Comparison of ENCODE assay signal across 15 cellular contexts in the genomic region with DNA sequence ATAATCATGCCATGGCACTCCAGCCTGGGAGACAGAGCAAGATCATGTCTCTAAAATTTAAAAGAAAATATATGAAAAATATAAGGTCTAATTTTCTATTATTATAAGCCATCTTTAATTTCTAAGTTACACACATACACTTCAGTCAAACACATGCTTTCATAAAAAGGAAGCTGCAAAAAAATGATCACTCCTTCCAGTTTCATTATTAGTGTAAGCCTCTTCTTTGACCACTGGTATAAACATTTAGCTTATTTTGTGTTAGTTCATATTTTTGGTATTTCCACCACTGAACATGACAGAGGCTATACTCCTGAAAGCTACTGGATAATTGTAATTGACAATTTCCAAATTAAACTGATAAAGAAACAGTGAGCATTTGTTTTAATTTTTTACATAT.
DNase-seq lines count a peak whose midpoint lies in the region; ATAC-seq and TF ChIP-seq lines count a peak whose summit lies in the region.
"Had no signal": no experiment of that assay in that cellular context is flagged by ENCODE, and none has a peak within 500 bp of the region (broad histone marks: within the 10 kb centered on the region; RNA-seq: fewer than 3 reads in every experiment).

No MANE protein-coding gene starts in this region.

- intact Hi-C loops in cardiac septum (cut with DNase I): no loop called here

- ATAC-seq in GM19324 (IDR thresholded peaks at IDR 0.05; ENCODE audit: low FRiP score, unreplicated experiment) (peak; percentile 68), HG02759 (IDR thresholded peaks at IDR 0.05; ENCODE audit: unreplicated experiment) (peak; percentile 61), HG03457 (IDR thresholded peaks at IDR 0.05; ENCODE audit: unreplicated experiment) (peak; percentile 62)
- ATAC-seq: foreskin keratinocyte, upper lobe of right lung had no signal

- no peak for TF ChIP-seq CTCF in GM10248 (IDR thresholded peaks at IDR 0.05; ENCODE audit: control extremely low read depth, extremely low read depth, low read depth, missing control alignments)

- CTCF ChIA-PET in GM10248 (lab: Yijun Ruan, JAX): interaction anchor here (1.5 to 1.7 kb wide), 2 partner anchors 17 to 36 kb away, joined by 4 to 6 read pairs; no protein-coding TSS in a partner anchor

- POLR2A ChIA-PET in GM10248 (lab: Yijun Ruan, JAX): no interaction called here

- peak; percentile 44 for DNase-seq in GM10248 (ENCODE audit: extremely low spot score)
- DNase-seq in COLO668 (lab: John Stamatoyannopoulos, UW; ENCODE audit: unreplicated experiment): no peak
- DNase-seq in NCI-H2107 treated with DMSO at 0.1 percent for 48 hours (lab: John Stamatoyannopoulos, UW; ENCODE audit: unreplicated experiment): no peak
- DNase-seq in cardiac septum (ENCODE audit: low spot score): no peak
- DNase-seq in activated T-cell treated with anti-CD3 and anti-CD28 coated beads, Interleukin-2, amount 50 U/mL, for 48 hours: no peak
- DNase-seq: ACHN; activated naive CD4-positive, alpha-beta T cell; colonic mucosa; foreskin keratinocyte; left ventricle myocardium inferior; NCI-H1694; upper lobe of right lung had no signal
